Comparison of ENCODE assay signal across 12 cellular contexts in genomic region chr18:48639772-48640432, GRCh38.
A peak's percentile ranks its signal among the peaks of the same experiment; 100 is the strongest.
DNase-seq lines count a peak whose midpoint lies in the region; ATAC-seq and TF ChIP-seq lines count a peak whose summit lies in the region.
"Had no signal": no experiment of that assay in that cellular context is flagged by ENCODE, and none has a peak within 500 bp of the region (broad histone marks: within the 10 kb centered on the region; RNA-seq: fewer than 3 reads in every experiment).

No MANE protein-coding gene starts in this region.

- no peaks in the 10 kb centered on the region for H3K27me3 ChIP-seq in Loucy (ENCODE audit: insufficient read depth, low read length, poor library complexity, severe bottlenecking)
- no peaks in the 10 kb centered on the region for H3K27me3 ChIP-seq in osteoblast (ENCODE audit: insufficient read depth, low read length)
- H3K27me3 ChIP-seq in CD4-positive, alpha-beta T cell (ENCODE audit: control insufficient read depth, insufficient read depth, low read length) = no peaks in the 10 kb centered on the region

- CTCF ChIA-PET in CD4-positive, alpha-beta T cell (lab: Charles Lee) = no interaction called here

- H3K9me3 Mint-ChIP-seq in CD4-positive, alpha-beta T cell = no peaks in the 10 kb centered on the region
- H3K9me3 Mint-ChIP-seq in activated T-cell treated with anti-CD3 and anti-CD28 coated beads, Interleukin-2, amount 50 U/mL, for 24 hours = no peaks in the 10 kb centered on the region

- no peak overlapping the region for H3K27ac Mint-ChIP-seq in CD4-positive, alpha-beta T cell
- no peak overlapping the region for H3K27ac Mint-ChIP-seq in activated T-cell treated with anti-CD3 and anti-CD28 coated beads, Interleukin-2, amount 50 U/mL, for 24 hours
- H3K27ac Mint-ChIP-seq: naive thymus-derived CD8-positive, alpha-beta T cell had no signal

- no peak for ATAC-seq in HG02642 (IDR thresholded peaks at IDR 0.05; ENCODE audit: poor library complexity, unreplicated experiment)
- no peak for ATAC-seq in CD4-positive, alpha-beta T cell (ENCODE audit: poor library complexity)
- ATAC-seq: naive thymus-derived CD8-positive, alpha-beta T cell had no signal

- no peaks in the 10 kb centered on the region for H3K36me3 Mint-ChIP-seq in CD4-positive, alpha-beta T cell (ENCODE audit: low read depth)
- H3K36me3 Mint-ChIP-seq in activated T-cell treated with anti-CD3 and anti-CD28 coated beads, Interleukin-2, amount 50 U/mL, for 24 hours (ENCODE audit: low read depth) = no peaks in the 10 kb centered on the region

- H3K9me2 ChIP-seq in Loucy (replicated peaks; ENCODE audit: low read depth, low read length) = no peaks in the 10 kb centered on the region

- H3K4me1 Mint-ChIP-seq in CD4-positive, alpha-beta T cell (ENCODE audit: low read depth) = no peaks in the 10 kb centered on the region
- H3K4me1 Mint-ChIP-seq in activated T-cell treated with anti-CD3 and anti-CD28 coated beads, Interleukin-2, amount 50 U/mL, for 24 hours (ENCODE audit: low read depth) = no peaks in the 10 kb centered on the region
- H3K4me1 Mint-ChIP-seq: naive thymus-derived CD8-positive, alpha-beta T cell had no signal

- POLR2A ChIA-PET in CD4-positive, alpha-beta T cell (lab: Charles Lee) = no interaction called here

- intact Hi-C loops in CD4-positive, alpha-beta T cell (cut with DNase I, micrococcal nuclease) = no loop called here

- H3K4me2 ChIP-seq in Loucy (ENCODE audit: low read depth, low read length, poor library complexity, severe bottlenecking) (no peak overlapping the region), osteoblast (ENCODE audit: insufficient read depth, low read length) (no peak overlapping the region)

- H3K9ac ChIP-seq in Loucy (ENCODE audit: low read depth, low read length, poor library complexity, severe bottlenecking) = no peak overlapping the region

- DNase-seq in GM12864 (ENCODE audit: low read depth) (no peak), epithelial cell of esophagus (ENCODE audit: low read depth) (peak; percentile 80), osteoblast (ENCODE audit: insufficient read length, low spot score, missing footprints) (peak; percentile 58)
- DNase-seq in CD4-positive, alpha-beta T cell = no peak
- no peak for DNase-seq in stimulated activated naive CD4-positive, alpha-beta T cell (lab: John Stamatoyannopoulos, UW)
- DNase-seq in activated T-cell treated with anti-CD3 and anti-CD28 coated beads, Interleukin-2, amount 50 U/mL, for 24 hours = no peak
- DNase-seq: hypothalamus; naive thymus-derived CD8-positive, alpha-beta T cell; NCI-H1417 treated with DMSO at 0.1 percent for 48 hours; stimulated activated CD4-positive, alpha-beta T cell treated with anti-CD3 and anti-CD28 coated beads, Interleukin-2, amount 100 ng/mL, for 48 hours had no signal

- no peaks in the 10 kb centered on the region for H3K79me2 ChIP-seq in Loucy (ENCODE audit: insufficient read depth, low read length)
- peaks cover 4% of the 10 kb centered on the region for H3K79me2 ChIP-seq in osteoblast (ENCODE audit: insufficient read depth, low read length)

- H3K9me3 ChIP-seq in Loucy (ENCODE audit: insufficient read depth, low read depth, low read length) (no peaks in the 10 kb centered on the region), osteoblast (ENCODE audit: low read depth, low read length) (no peaks in the 10 kb centered on the region)
- no peaks in the 10 kb centered on the region for H3K9me3 ChIP-seq in CD4-positive, alpha-beta T cell (ENCODE audit: control insufficient read depth, low read length)

- H3K4me3 ChIP-seq in GM12864 (ENCODE audit: low read depth, low read length) (no peak overlapping the region), Loucy (ENCODE audit: low read length, poor library complexity, severe bottlenecking) (no peak overlapping the region), epithelial cell of esophagus (ENCODE audit: low read length) (no peak overlapping the region), osteoblast (ENCODE audit: insufficient read depth, low read length) (no peak overlapping the region)

- H3K4me1 ChIP-seq in Loucy (ENCODE audit: insufficient read depth, low read length, poor library complexity, severe bottlenecking) (no peaks in the 10 kb centered on the region), osteoblast (ENCODE audit: insufficient read depth, low read length) (peaks cover 13% of the 10 kb centered on the region)

- no peak overlapping the region for H3K4me3 Mint-ChIP-seq in CD4-positive, alpha-beta T cell
- no peak overlapping the region for H3K4me3 Mint-ChIP-seq in activated T-cell treated with anti-CD3 and anti-CD28 coated beads, Interleukin-2, amount 50 U/mL, for 24 hours
- H3K4me3 Mint-ChIP-seq: naive thymus-derived CD8-positive, alpha-beta T cell had no signal

- H3K36me3 ChIP-seq in Loucy (ENCODE audit: insufficient read depth, low read length) (no peaks in the 10 kb centered on the region; the same call in 1 of the 2 replicates), osteoblast (ENCODE audit: insufficient read depth, low read length) (peaks cover 10% of the 10 kb centered on the region)

- H3K27ac ChIP-seq in osteoblast (ENCODE audit: low read depth, low read length) = no peak overlapping the region
- H3K27ac ChIP-seq in CD4-positive, alpha-beta T cell (ENCODE audit: low read depth, low read length) = no peak overlapping the region

- H4K20me1 ChIP-seq in Loucy (ENCODE audit: insufficient read depth, low read length, poor library complexity, severe bottlenecking) (no peaks in the 10 kb centered on the region), osteoblast (ENCODE audit: insufficient read depth, low read length) (peaks cover 91% of the 10 kb centered on the region)

- H3K27me3 Mint-ChIP-seq in CD4-positive, alpha-beta T cell = peaks cover 2% of the 10 kb centered on the region
- no peaks in the 10 kb centered on the region for H3K27me3 Mint-ChIP-seq in activated T-cell treated with anti-CD3 and anti-CD28 coated beads, Interleukin-2, amount 50 U/mL, for 24 hours

- TF ChIP-seq CTCF in GM12864 (IDR thresholded peaks at IDR 0.05; ENCODE audit: low read depth, low read length, missing control alignments) (peak; percentile 52), Loucy (conservative IDR thresholded peaks at IDR 0.05; ENCODE audit: low read length) (peak; percentile 57), epithelial cell of esophagus (IDR thresholded peaks at IDR 0.05; ENCODE audit: insufficient read depth, low read depth, low read length, missing control alignments) (no peak), osteoblast (IDR thresholded peaks at IDR 0.05; ENCODE audit: extremely low read depth, low read depth, low read length) (peak; percentile 41)
- no peak for TF ChIP-seq CTCF in CD4-positive, alpha-beta T cell (IDR thresholded peaks at IDR 0.05)

- H2AFZ ChIP-seq in Loucy (ENCODE audit: low read length) (no peak overlapping the region), osteoblast (ENCODE audit: low read length) (no peak overlapping the region)

- H3F3A ChIP-seq in Loucy (ENCODE audit: low read depth) = no peaks in the 10 kb centered on the region

Comparison
In these comparisons a context has a peak if more than half of its experiments do, and no peak if none do; other contexts are left out.
1. DNase-seq: peak in epithelial cell of esophagus (single experiment) and osteoblast (single experiment); none in GM12864 (single experiment), CD4-positive, alpha-beta T cell (0 of 10), stimulated activated naive CD4-positive, alpha-beta T cell (0 of 6) and activated T-cell treated with anti-CD3 and anti-CD28 coated beads, Interleukin-2, amount 50 U/mL, for 24 hours (single experiment).
2. CTCF ChIP-seq: peak in GM12864 (single experiment), Loucy (single experiment) and osteoblast (single experiment); none in epithelial cell of esophagus (single experiment) and CD4-positive, alpha-beta T cell (single experiment).